ENCODE assay signal across 24 cellular contexts in the genomic region with DNA sequence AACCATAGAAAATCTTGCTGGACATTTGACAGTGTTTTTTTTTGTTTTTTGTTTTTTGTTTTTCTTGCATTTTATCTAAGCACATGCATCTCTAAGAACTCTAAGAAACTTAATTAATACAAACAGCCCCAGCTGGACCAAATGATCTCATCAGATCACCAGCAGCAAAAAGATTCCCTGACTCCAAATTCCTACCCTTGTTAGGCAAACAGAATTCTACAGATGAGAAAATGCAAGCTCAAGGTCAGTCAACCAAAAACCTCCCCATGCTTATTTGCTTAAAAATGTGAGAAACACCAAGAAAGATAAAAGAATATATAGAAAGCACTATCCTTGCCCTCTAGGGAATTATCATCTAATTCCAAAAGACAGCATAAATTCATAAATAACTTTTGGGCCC.
"Had no signal": no experiment of that assay in that cellular context is flagged by ENCODE, and none has a peak within 500 bp of the region (broad histone marks: within the 10 kb centered on the region; RNA-seq: fewer than 3 reads in every experiment).

No MANE protein-coding gene starts in this region.

- H3K9me3 Mint-ChIP-seq: activated B cell treated with CpG ODN at 0.5 μM for 24 hours; activated CD8-positive, alpha-beta T cell treated with anti-CD3 and anti-CD28 coated beads for 36 hours; activated naive CD4-positive, alpha-beta T cell treated with anti-CD3 and anti-CD28 coated beads, Interleukin-2, amount 50 U/mL, for 72 hours; activated T-helper 2 cell treated with anti-CD3 and anti-CD28 coated beads, Interferon-gamma antibody, Interleukin-2, Interleukin-4, amounts not matched to agents 10 μg/mL and 5 μg/mL and 100 μg/mL, durations not matched to agents 14 hours and 24 hours and 36 hours; T-helper 2 cell treated with Interferon-gamma antibody and Interleukin-4, amounts not matched to agents 5 μg/mL and 100 μg/mL, for 36 hours had no signal

- H3K36me3 Mint-ChIP-seq: activated CD8-positive, alpha-beta memory T cell treated with anti-CD3 and anti-CD28 coated beads, Interleukin-2, amount 10 ng/mL, durations not matched to agents 7 days and 5 days; activated naive CD4-positive, alpha-beta T cell treated with anti-CD3 and anti-CD28 coated beads, Interleukin-2, amount 50 U/mL, for 72 hours had no signal

- H3K27me3 ChIP-seq: body of pancreas, colonic mucosa, foreskin keratinocyte, heart right ventricle, neutrophil, ovary, spleen, tibial nerve had no signal

- H3K4me3 Mint-ChIP-seq: activated B cell treated with CpG ODN at 0.5 μM for 24 hours; activated CD8-positive, alpha-beta memory T cell treated with anti-CD3 and anti-CD28 coated beads, Interleukin-2, amount 10 ng/mL, durations not matched to agents 7 days and 5 days; activated CD8-positive, alpha-beta T cell treated with anti-CD3 and anti-CD28 coated beads for 36 hours; nephron progenitor cell; T-helper 2 cell treated with Interferon-gamma antibody and Interleukin-4, amounts not matched to agents 5 μg/mL and 100 μg/mL, for 36 hours had no signal

- H3K9me3 ChIP-seq: body of pancreas, colonic mucosa, left ventricle myocardium inferior, neutrophil, ovary, spleen, tibial nerve had no signal

- H3K27ac ChIP-seq: body of pancreas, colonic mucosa, foreskin keratinocyte, heart right ventricle, left ventricle myocardium inferior, ovary, spleen, tibial nerve had no signal

- FAIRE-seq: endothelial cell of umbilical vein had no signal

- H3K27me3 Mint-ChIP-seq: activated B cell treated with CpG ODN at 0.5 μM for 24 hours; activated CD8-positive, alpha-beta memory T cell treated with anti-CD3 and anti-CD28 coated beads, Interleukin-2, amount 10 ng/mL, durations not matched to agents 7 days and 5 days; activated CD8-positive, alpha-beta T cell treated with anti-CD3 and anti-CD28 coated beads for 36 hours; progenitor cell of endocrine pancreas had no signal

- H3K36me3 ChIP-seq: colonic mucosa, heart right ventricle, left ventricle myocardium inferior, neutrophil, ovary, spleen had no signal

- H3K27ac Mint-ChIP-seq: activated B cell treated with CpG ODN at 0.5 μM for 24 hours; activated CD8-positive, alpha-beta memory T cell treated with anti-CD3 and anti-CD28 coated beads, Interleukin-2, amount 10 ng/mL, durations not matched to agents 7 days and 5 days; activated CD8-positive, alpha-beta T cell treated with anti-CD3 and anti-CD28 coated beads for 36 hours; activated naive CD4-positive, alpha-beta T cell treated with anti-CD3 and anti-CD28 coated beads, Interleukin-2, amount 50 U/mL, for 72 hours; activated T-helper 2 cell treated with anti-CD3 and anti-CD28 coated beads, Interferon-gamma antibody, Interleukin-2, Interleukin-4, amounts not matched to agents 10 μg/mL and 5 μg/mL and 100 μg/mL, durations not matched to agents 14 hours and 24 hours and 36 hours; nephron progenitor cell; T-helper 2 cell treated with Interferon-gamma antibody and Interleukin-4, amounts not matched to agents 5 μg/mL and 100 μg/mL, for 36 hours had no signal

- H3K4me1 Mint-ChIP-seq: activated CD8-positive, alpha-beta memory T cell treated with anti-CD3 and anti-CD28 coated beads, Interleukin-2, amount 10 ng/mL, durations not matched to agents 7 days and 5 days had no signal

- DNase-seq: activated B cell treated with CpG ODN at 0.5 μM for 24 hours; activated CD4-positive, alpha-beta T cell treated with anti-CD3 and anti-CD28 coated beads, Interleukin-2, amount 50 U/mL, for 1 hour; activated CD8-positive, alpha-beta memory T cell treated with anti-CD3 and anti-CD28 coated beads, Interleukin-2, amount 10 ng/mL, durations not matched to agents 7 days and 5 days; activated CD8-positive, alpha-beta T cell treated with anti-CD3 and anti-CD28 coated beads for 36 hours; activated naive CD4-positive, alpha-beta T cell; activated T-cell treated with anti-CD3 and anti-CD28 coated beads, Interleukin-2, amount 50 U/mL, for 48 hours; body of pancreas; colonic mucosa; foreskin keratinocyte; heart right ventricle; left ventricle myocardium inferior; nephron progenitor cell; ovary; spleen; stimulated activated naive CD4-positive, alpha-beta T cell; T-helper 1 cell had no signal

- ATAC-seq: activated CD8-positive, alpha-beta memory T cell treated with anti-CD3 and anti-CD28 coated beads, Interleukin-2, amount 10 ng/mL, durations not matched to agents 7 days and 5 days; activated CD8-positive, alpha-beta T cell treated with anti-CD3 and anti-CD28 coated beads for 36 hours; activated naive CD4-positive, alpha-beta T cell treated with anti-CD3 and anti-CD28 coated beads, Interleukin-2, amount 50 U/mL, for 72 hours; body of pancreas; foreskin keratinocyte; heart right ventricle had no signal

- H3K4me1 ChIP-seq: body of pancreas, colonic mucosa had no signal

- H3K4me3 ChIP-seq: body of pancreas, colonic mucosa, heart right ventricle, left ventricle myocardium inferior, lung, ovary, spleen, tibial nerve had no signal
